30 cellular contexts compared by ENCODE assay signal in the genomic region with DNA sequence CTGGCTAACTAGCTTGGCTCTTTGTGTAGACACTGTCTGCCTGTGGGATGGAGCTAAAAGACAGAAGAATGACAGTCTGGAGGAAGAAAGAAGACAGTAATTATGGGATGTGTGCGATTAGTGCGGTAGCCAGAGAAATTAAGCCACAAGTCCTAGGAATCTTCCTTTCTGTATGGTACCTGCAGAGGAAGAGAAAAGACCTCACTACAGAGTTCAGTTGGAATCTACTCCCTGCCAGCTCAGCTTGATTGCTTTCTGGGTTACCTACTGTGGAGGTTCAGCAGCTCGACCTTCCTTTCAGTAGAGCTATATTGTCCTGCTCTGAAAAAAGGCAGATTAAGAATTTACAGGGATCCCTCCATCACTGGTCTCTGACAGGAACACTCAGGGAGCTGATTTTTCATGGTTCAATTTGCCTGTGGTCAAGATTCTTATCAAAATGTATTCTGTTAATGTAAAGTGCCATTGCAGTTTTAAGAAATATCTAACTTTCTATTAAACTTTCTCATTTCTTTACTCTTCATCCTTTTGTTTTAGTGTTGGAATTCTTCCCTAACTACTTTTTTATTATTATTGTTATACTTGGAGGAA.
"Had no signal": no experiment of that assay in that cellular context is flagged by ENCODE, and none has a peak within 500 bp of the region (broad histone marks: within the 10 kb centered on the region; RNA-seq: fewer than 3 reads in every experiment).

No MANE protein-coding gene starts in this region.

- H3K4me1 ChIP-seq: SJSA1 had no signal

- H3K27me3 ChIP-seq: brain microvascular endothelial cell, MG63, SJSA1 had no signal

- H3K9me3 Mint-ChIP-seq: activated CD4-positive, alpha-beta memory T cell treated with anti-CD3 and anti-CD28 coated beads, Interleukin-2, amount 10 ng/mL, durations not matched to agents 7 days and 5 days; activated naive CD4-positive, alpha-beta T cell treated with anti-CD3 and anti-CD28 coated beads for 36 hours; activated T-helper 17 cell treated with anti-CD3 and anti-CD28 coated beads, Interleukin-2, amount 50 U/mL, for 72 hours had no signal

- H3K27ac ChIP-seq: brain microvascular endothelial cell, SJSA1, VCaP had no signal

- H3K27ac Mint-ChIP-seq: activated CD4-positive, alpha-beta memory T cell treated with anti-CD3 and anti-CD28 coated beads, Interleukin-2, amount 10 ng/mL, durations not matched to agents 7 days and 5 days; activated CD4-positive, alpha-beta T cell treated with anti-CD3 and anti-CD28 coated beads for 36 hours; activated naive CD4-positive, alpha-beta T cell treated with anti-CD3 and anti-CD28 coated beads for 36 hours; activated naive CD8-positive, alpha-beta T cell; activated T-helper 17 cell treated with anti-CD3 and anti-CD28 coated beads, Interleukin-2, amount 50 U/mL, for 72 hours; T-cell had no signal

- H3K36me3 ChIP-seq: brain microvascular endothelial cell, MG63, SJSA1 had no signal

- DNase-seq: activated CD4-positive, alpha-beta memory T cell treated with anti-CD3 and anti-CD28 coated beads, Interleukin-2, amount 10 ng/mL, durations not matched to agents 7 days and 5 days; activated CD4-positive, alpha-beta T cell treated with anti-CD3 and anti-CD28 coated beads for 36 hours; activated CD4-positive, alpha-beta T cell treated with anti-CD3 and anti-CD28 coated beads, Interleukin-2, amount 50 U/mL, for 1 hour; activated gamma-delta T cell; activated naive CD4-positive, alpha-beta T cell treated with anti-CD3 and anti-CD28 coated beads for 36 hours; activated T-cell treated with anti-CD3 and anti-CD28 coated beads for 4 hours; activated T-cell treated with anti-CD3 and anti-CD28 coated beads, Interleukin-2, amount 50 U/mL, for 48 hours; amygdala; brain microvascular endothelial cell; MG63; MV-4-11; NCI-H1092 treated with DMSO at 0.1 percent for 48 hours; NCI-H1417 treated with DMSO at 0.1 percent for 48 hours; NCI-H1694; NCI-H2029; NCI-H2107; NCI-H2171 treated with DMSO at 0.1 percent for 48 hours; NCI-H226; NCI-H526; NCI-H82; Right ventricle myocardium superior; RPMI8226; T-cell; T-helper 2 cell had no signal

- H3K27me3 Mint-ChIP-seq: activated CD4-positive, alpha-beta memory T cell treated with anti-CD3 and anti-CD28 coated beads, Interleukin-2, amount 10 ng/mL, durations not matched to agents 7 days and 5 days; activated CD4-positive, alpha-beta T cell treated with anti-CD3 and anti-CD28 coated beads for 36 hours; activated naive CD8-positive, alpha-beta T cell; activated T-helper 17 cell treated with anti-CD3 and anti-CD28 coated beads, Interleukin-2, amount 50 U/mL, for 72 hours had no signal

- FAIRE-seq: astrocyte had no signal

- H3K4me3 ChIP-seq: MG63, SJSA1 had no signal

- ATAC-seq: activated CD4-positive, alpha-beta T cell treated with anti-CD3 and anti-CD28 coated beads for 36 hours; activated T-helper 17 cell treated with anti-CD3 and anti-CD28 coated beads, Interleukin-2, amount 50 U/mL, for 72 hours; Panc1; T-cell had no signal

- H3K9me3 ChIP-seq: MG63, SJSA1 had no signal

- H3K4me3 Mint-ChIP-seq: activated CD4-positive, alpha-beta memory T cell treated with anti-CD3 and anti-CD28 coated beads, Interleukin-2, amount 10 ng/mL, durations not matched to agents 7 days and 5 days; activated CD4-positive, alpha-beta T cell treated with anti-CD3 and anti-CD28 coated beads for 36 hours; activated naive CD4-positive, alpha-beta T cell treated with anti-CD3 and anti-CD28 coated beads for 36 hours; activated naive CD8-positive, alpha-beta T cell; activated T-helper 17 cell treated with anti-CD3 and anti-CD28 coated beads, Interleukin-2, amount 50 U/mL, for 72 hours; T-cell had no signal

- H3K4me1 Mint-ChIP-seq: activated CD4-positive, alpha-beta memory T cell treated with anti-CD3 and anti-CD28 coated beads, Interleukin-2, amount 10 ng/mL, durations not matched to agents 7 days and 5 days; activated CD4-positive, alpha-beta T cell treated with anti-CD3 and anti-CD28 coated beads for 36 hours; activated T-helper 17 cell treated with anti-CD3 and anti-CD28 coated beads, Interleukin-2, amount 50 U/mL, for 72 hours; T-cell had no signal

- H3K36me3 Mint-ChIP-seq: activated naive CD8-positive, alpha-beta T cell; T-cell had no signal
